In the genomic region with DNA sequence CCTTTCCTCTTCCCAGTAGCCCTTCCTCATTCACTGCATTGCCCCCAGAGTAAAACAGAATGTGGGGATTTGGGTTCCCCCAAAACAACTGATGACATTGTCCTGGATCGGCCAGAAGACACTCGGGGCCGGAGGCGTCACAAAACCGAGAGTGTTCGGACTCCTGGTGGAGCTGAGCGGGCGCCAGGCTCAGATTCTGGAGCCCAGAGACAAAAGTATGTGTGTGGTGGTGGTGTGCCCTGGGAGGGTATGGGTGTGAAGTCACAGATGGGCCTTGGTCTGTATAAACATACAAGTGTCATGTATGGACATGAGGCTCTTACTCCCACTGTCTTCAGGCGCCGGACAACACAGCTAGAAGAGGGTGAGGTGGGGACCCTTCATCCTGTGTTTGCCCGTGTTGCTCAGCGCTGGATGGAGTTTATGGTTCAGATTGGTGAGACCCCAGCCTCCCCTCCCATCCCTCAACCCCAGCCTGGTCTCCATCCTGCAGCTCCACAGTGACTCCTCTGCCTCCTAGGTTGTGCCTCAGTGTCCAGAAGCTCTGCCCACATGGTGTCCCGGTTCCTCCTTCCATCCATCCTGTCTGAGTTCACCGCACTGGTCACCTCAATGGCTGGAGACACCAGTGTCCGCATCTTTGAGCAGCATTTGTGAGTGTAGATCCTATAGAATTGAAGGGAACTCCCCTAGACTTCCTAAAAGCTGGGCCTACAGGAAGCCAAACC, we compare ENCODE assay signal across 1 cellular context.
TF ChIP-seq lines count a peak whose summit lies in the region.

No MANE protein-coding gene starts in this region.

TF ChIP-seq in HepG2, 621 proteins besides CTCF, POLR2A, EP300 and RAD21:
- TF ChIP-seq, protein P1, sequence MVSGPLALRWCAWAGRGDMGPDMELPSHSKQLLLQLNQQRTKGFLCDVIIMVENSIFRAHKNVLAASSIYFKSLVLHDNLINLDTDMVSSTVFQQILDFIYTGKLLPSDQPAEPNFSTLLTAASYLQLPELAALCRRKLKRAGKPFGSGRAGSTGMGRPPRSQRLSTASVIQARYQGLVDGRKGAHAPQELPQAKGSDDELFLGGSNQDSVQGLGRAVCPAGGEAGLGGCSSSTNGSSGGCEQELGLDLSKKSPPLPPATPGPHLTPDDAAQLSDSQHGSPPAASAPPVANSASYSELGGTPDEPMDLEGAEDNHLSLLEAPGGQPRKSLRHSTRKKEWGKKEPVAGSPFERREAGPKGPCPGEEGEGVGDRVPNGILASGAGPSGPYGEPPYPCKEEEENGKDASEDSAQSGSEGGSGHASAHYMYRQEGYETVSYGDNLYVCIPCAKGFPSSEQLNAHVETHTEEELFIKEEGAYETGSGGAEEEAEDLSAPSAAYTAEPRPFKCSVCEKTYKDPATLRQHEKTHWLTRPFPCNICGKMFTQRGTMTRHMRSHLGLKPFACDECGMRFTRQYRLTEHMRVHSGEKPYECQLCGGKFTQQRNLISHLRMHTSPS (CRISPR knock-in tag; IDR thresholded peaks at IDR 0.05; ENCODE audit: low read depth), result no peak
- no peak for TF ChIP-seq MED8 (CRISPR knock-in tag; IDR thresholded peaks at IDR 0.05; ENCODE audit: insufficient replicate concordance)
